Comparison of ENCODE assay signal across 13 cellular contexts in genomic region chr16:28865722-28866453, GRCh38. TPM values are rescaled to one million over a fixed set of nuclear protein-coding genes. Genes with fewer than 3 reads are reported as not detected.
DNase-seq lines count a peak whose midpoint lies in the region; ATAC-seq, FAIRE-seq and TF ChIP-seq lines count a peak whose summit lies in the region.
"Had no signal": no experiment of that assay in that cellular context is flagged by ENCODE, and none has a peak within 500 bp of the region (broad histone marks: within the 10 kb centered on the region; RNA-seq: fewer than 3 reads in every experiment).

No MANE protein-coding gene starts in this region.

- peaks cover 54% of the 10 kb centered on the region for H3K79me2 ChIP-seq in SK-N-SH (ENCODE audit: insufficient read depth)

- no peaks in the 10 kb centered on the region for H3K27me3 ChIP-seq in SK-N-SH (ENCODE audit: insufficient read depth)
- H3K27me3 ChIP-seq in ascending aorta: no peaks in the 10 kb centered on the region
- H3K27me3 ChIP-seq: pancreas, thyroid gland had no signal

- H3K4me2 ChIP-seq in SK-N-SH: peak overlapping the region; percentile 100; the same call in 1 of the 2 replicates

- intact Hi-C loops in ascending aorta (cut with DNase I): no loop called here

- TF ChIP-seq EP300 in SK-N-SH (IDR thresholded peaks at IDR 0.05; ENCODE audit: borderline replicate concordance in 1 of 2, low read depth in 1 of 2, low read length in 1 of 2): no peak

- H3K9me3 ChIP-seq in SK-N-SH (no peaks in the 10 kb centered on the region), ascending aorta (no peaks in the 10 kb centered on the region)
- H3K9me3 ChIP-seq: pancreas, thyroid gland had no signal

- no peak overlapping the region; the same call in 1 of the 2 replicates for H3K9ac ChIP-seq in SK-N-SH

- peak overlapping the region; percentile 95 for H3K27ac Mint-ChIP-seq in central memory CD8-positive, alpha-beta T cell (ENCODE audit: low read depth)
- H3K27ac Mint-ChIP-seq in osteocyte (ENCODE audit: unreplicated experiment): peak overlapping the region; percentile 50

- H3K36me3 Mint-ChIP-seq in central memory CD8-positive, alpha-beta T cell (ENCODE audit: insufficient read depth): peaks cover 42% of the 10 kb centered on the region
- H3K36me3 Mint-ChIP-seq in osteocyte (ENCODE audit: unreplicated experiment): peaks cover 22% of the 10 kb centered on the region

- POLR2A ChIA-PET in SK-N-SH (lab: Yijun Ruan, JAX): interaction anchor here (0.9 to 1.1 kb wide), 2 partner anchors 13 to 42 kb away, joined by 3 to 4 read pairs; no protein-coding TSS in a partner anchor

- H3F3A ChIP-seq in SK-N-SH (replicated peaks; ENCODE audit: insufficient read depth): no peaks in the 10 kb centered on the region

- H4K20me1 ChIP-seq in SK-N-SH (ENCODE audit: insufficient read depth): 0 out of 2 replicates have a peak, but pooled peaks cover 5% of the 10 kb centered on the region

- no peak for FAIRE-seq in RCC 7860 (lab: Jason Lieb, UNC)
- FAIRE-seq: pancreas had no signal

- no peaks in the 10 kb centered on the region for H3K9me3 Mint-ChIP-seq in central memory CD8-positive, alpha-beta T cell
- no peaks in the 10 kb centered on the region for H3K9me3 Mint-ChIP-seq in osteocyte (ENCODE audit: unreplicated experiment)
- H3K9me3 Mint-ChIP-seq: activated B cell treated with CpG ODN at 0.5 μM for 24 hours had no signal

- no peak for TF ChIP-seq CTCF in SK-N-SH (IDR thresholded peaks at IDR 0.05)
- no peak for TF ChIP-seq CTCF in osteocyte (IDR thresholded peaks at IDR 0.05)
- no peak for TF ChIP-seq CTCF in ascending aorta (IDR thresholded peaks at IDR 0.05)

- WGBS in SK-N-SH (ENCODE audit: low lambda C conversion rate): 93% methylated on average over 26 of the region's 32 CpGs

- H3K4me1 Mint-ChIP-seq in central memory CD8-positive, alpha-beta T cell: peaks cover 39% of the 10 kb centered on the region
- peaks cover 24% of the 10 kb centered on the region for H3K4me1 Mint-ChIP-seq in osteocyte (ENCODE audit: unreplicated experiment)

- no peak for ATAC-seq in SK-N-SH treated with all-trans-retinoic acid at 6 μM for 48 hours
- ATAC-seq in central memory CD8-positive, alpha-beta T cell (replicated peaks; ENCODE audit: extremely low read depth, poor library complexity, severe bottlenecking): no peak
- ATAC-seq: pancreas had no signal

- H3K9me2 ChIP-seq in SK-N-SH: no peaks in the 10 kb centered on the region

- TF ChIP-seq RAD21 in SK-N-SH (IDR thresholded peaks at IDR 0.05; ENCODE audit: low read length): no peak

- no peaks in the 10 kb centered on the region for H3K27me3 Mint-ChIP-seq in central memory CD8-positive, alpha-beta T cell
- no peaks in the 10 kb centered on the region for H3K27me3 Mint-ChIP-seq in osteocyte (ENCODE audit: unreplicated experiment)
- H3K27me3 Mint-ChIP-seq: activated B cell treated with CpG ODN at 0.5 μM for 24 hours had no signal

- H3K36me3 ChIP-seq in SK-N-SH (replicated peaks in 1 of 2; ENCODE audit: control insufficient read depth in 1 of 2, insufficient read depth in 2 of 2, low read length in 1 of 2) (peaks cover 12 to 31% of the 10 kb centered on the region in 2 experiments), ascending aorta (peaks cover 35 to 42% of the 10 kb centered on the region in 2 donors)

- no peak overlapping the region for H2AFZ ChIP-seq in SK-N-SH (ENCODE audit: low read depth)

- H3K27ac ChIP-seq in SK-N-SH (ENCODE audit: low read depth in 2 of 2, low read length in 1 of 2) (no peak overlapping the region), ascending aorta (no peak overlapping the region)
- H3K27ac ChIP-seq: pancreas, thyroid gland had no signal

- H3K4me3 Mint-ChIP-seq in central memory CD8-positive, alpha-beta T cell: no peak overlapping the region
- no peak overlapping the region for H3K4me3 Mint-ChIP-seq in osteocyte (ENCODE audit: unreplicated experiment)

- DNase-seq in SK-N-SH (no peak), osteocyte (ENCODE audit: extremely low spot score, unreplicated experiment) (no peak), ascending aorta (ENCODE audit: low spot score in 2 of 2) (no peak), RCC 7860 (ENCODE audit: low spot score) (no peak)
- DNase-seq in central memory CD8-positive, alpha-beta T cell (ENCODE audit: low spot score in 2 of 2): no peak
- DNase-seq: activated B cell treated with CpG ODN at 0.5 μM for 24 hours, GDM1, mammary epithelial cell, NCI-H1105, NCI-H446, pancreas, thyroid gland had no signal

- CTCF ChIA-PET in SK-N-SH (lab: Yijun Ruan, JAX): interaction anchor here (0.6 to 5.2 kb wide), 5 partner anchors 8 to 79 kb away, joined by 3 to 35 read pairs (median 6); partner anchors contain the start of gene TUFM

- peaks cover 13 to 14% of the 10 kb centered on the region in 2 experiments; a peak in 3 of 4 replicates for H3K4me1 ChIP-seq in SK-N-SH (ENCODE audit: control insufficient read depth in 1 of 2, insufficient read depth in 2 of 2, low read depth in 1 of 2, low read length in 1 of 2)
- peaks cover 0 to 15% of the 10 kb centered on the region in 2 donors for H3K4me1 ChIP-seq in ascending aorta

- H3K4me3 ChIP-seq in SK-N-SH (ENCODE audit: low read depth in 2 of 2, low read length in 1 of 2) (no peak overlapping the region), ascending aorta (no peak overlapping the region)
- H3K4me3 ChIP-seq: pancreas, thyroid gland had no signal

TF ChIP-seq in SK-N-SH, 30 proteins besides CTCF, POLR2A, EP300 and RAD21:
- TF ChIP-seq USF2 (IDR thresholded peaks at IDR 0.05; ENCODE audit: borderline replicate concordance, low read depth, low read length) (no peak), ELF1 (IDR thresholded peaks at IDR 0.05) (no peak), YY1 (IDR thresholded peaks at IDR 0.05; ENCODE audit: low read depth) (no peak), SIN3A (IDR thresholded peaks at IDR 0.05; ENCODE audit: borderline replicate concordance, low read depth, low read length) (no peak)

TF ChIP-seq in SK-N-SH treated with all-trans-retinoic acid at 6 μM for 48 hours, 23 proteins besides CTCF, POLR2A, EP300 and RAD21:
- no peak for TF ChIP-seq ZFP3 (CRISPR knock-in tag; IDR thresholded peaks at IDR 0.05)
- no peak for TF ChIP-seq POU6F1 (CRISPR knock-in tag; IDR thresholded peaks at IDR 0.05; ENCODE audit: borderline replicate concordance, low read depth)
- TF ChIP-seq SNAI2 (CRISPR knock-in tag; IDR thresholded peaks at IDR 0.05): no peak
- TF ChIP-seq ZFP30 (CRISPR knock-in tag; IDR thresholded peaks at IDR 0.05): no peak
- TF ChIP-seq ZNF70 (CRISPR knock-in tag; IDR thresholded peaks at IDR 0.05): no peak
- TF ChIP-seq CSDC2 (CRISPR knock-in tag; IDR thresholded peaks at IDR 0.05): no peak
- TF ChIP-seq OSR1 (CRISPR knock-in tag; IDR thresholded peaks at IDR 0.05): no peak
- no peak for TF ChIP-seq CREB5 (CRISPR knock-in tag; IDR thresholded peaks at IDR 0.05; ENCODE audit: low read depth)
- TF ChIP-seq PPARA (CRISPR knock-in tag; IDR thresholded peaks at IDR 0.05; ENCODE audit: borderline replicate concordance): no peak
- TF ChIP-seq GLIS3 (CRISPR knock-in tag; IDR thresholded peaks at IDR 0.05): no peak

RNA-seq across cellular contexts. Expression of gene SH2B1, which starts 2.2 kb away (rescaled TPM):
- 59.8 and 71.1 TPM in 2 replicates for polyA plus RNA-seq in SK-N-SH (2012; rRNA removed)
- 20.9 and 31.1 TPM in 2 replicates for polyA plus RNA-seq in SK-N-SH (2012; cell fraction: cytosol; rRNA removed)
- 345 and 349 TPM in 2 replicates for polyA plus RNA-seq in SK-N-SH (2012; cell fraction: nucleus; rRNA removed)
- total RNA-seq in osteocyte (57.9 and 60.7 TPM in 2 replicates), ascending aorta (69.6 TPM)

RNA-seq across cellular contexts. Expression of gene ATP2A1, which starts 12.4 kb away (rescaled TPM):
- 3.0 and 3.3 TPM in 2 replicates for polyA plus RNA-seq in SK-N-SH (2012; rRNA removed)
- polyA plus RNA-seq in SK-N-SH (2012; cell fraction: cytosol; rRNA removed): 0.93 and 1.2 TPM in 2 replicates
- 23.5 and 27.2 TPM in 2 replicates for polyA plus RNA-seq in SK-N-SH (2012; cell fraction: nucleus; rRNA removed)
- 0.42 and 0.64 TPM in 2 replicates for total RNA-seq in osteocyte
- total RNA-seq in ascending aorta: not detected

RNA-seq across cellular contexts. Expression of gene TUFM, which starts 19.7 kb away (rescaled TPM):
- 300 and 358 TPM in 2 replicates for polyA plus RNA-seq in SK-N-SH (2012; rRNA removed)
- 181 and 259 TPM in 2 replicates for polyA plus RNA-seq in SK-N-SH (2012; cell fraction: cytosol; rRNA removed)
- 588 and 631 TPM in 2 replicates for polyA plus RNA-seq in SK-N-SH (2012; cell fraction: nucleus; rRNA removed)
- total RNA-seq in osteocyte (122 and 132 TPM in 2 replicates), ascending aorta (92.5 TPM)

RNA-seq across cellular contexts. Expression of gene ATXN2L, which starts 43.1 kb away (rescaled TPM):
- polyA plus RNA-seq in SK-N-SH (2012; rRNA removed): 21.5 and 39.2 TPM in 2 replicates
- 27.2 and 36.7 TPM in 2 replicates for polyA plus RNA-seq in SK-N-SH (2012; cell fraction: cytosol; rRNA removed)
- polyA plus RNA-seq in SK-N-SH (2012; cell fraction: nucleus; rRNA removed): 135 and 234 TPM in 2 replicates
- total RNA-seq in osteocyte: 208 and 210 TPM in 2 replicates
- 169 TPM for total RNA-seq in ascending aorta

RNA-seq across cellular contexts. Expression of gene RABEP2, which starts 59.1 kb away (rescaled TPM):
- polyA plus RNA-seq in SK-N-SH (2012; rRNA removed): 35.6 and 46.1 TPM in 2 replicates
- polyA plus RNA-seq in SK-N-SH (2012; cell fraction: cytosol; rRNA removed): 22.5 and 30.6 TPM in 2 replicates
- 61.9 and 80.1 TPM in 2 replicates for polyA plus RNA-seq in SK-N-SH (2012; cell fraction: nucleus; rRNA removed)
- total RNA-seq in osteocyte (19.3 and 20.0 TPM in 2 replicates), ascending aorta (64.5 TPM)
